Comparison of ENCODE assay signal across 21 cellular contexts in genomic region chr2:178732913-178733312, GRCh38.
"Had no signal": no experiment of that assay in that cellular context is flagged by ENCODE, and none has a peak within 500 bp of the region (broad histone marks: within the 10 kb centered on the region; RNA-seq: fewer than 3 reads in every experiment).

No MANE protein-coding gene starts in this region.

- H3K4me2 ChIP-seq: hepatocyte had no signal

- H3K27ac Mint-ChIP-seq: nephron progenitor cell had no signal

- H3K9ac ChIP-seq: parathyroid adenoma had no signal

- DNase-seq: colonic mucosa; dermis blood vessel endothelial cell; esophagus squamous epithelium; foreskin fibroblast; head of caudate nucleus; kidney; left cardiac atrium; naive thymus-derived CD4-positive, alpha-beta T cell; nephron progenitor cell; retina; sigmoid colon; small intestine; stimulated activated CD4-positive, alpha-beta T cell treated with anti-CD3 and anti-CD28 coated beads, Interleukin-12 subunit alpha, Interleukin-12 subunit beta, amount 100 ng/mL, for 4 hours; stimulated activated naive CD4-positive, alpha-beta T cell; stomach; substantia nigra; transverse colon had no signal

- H3K4me1 Mint-ChIP-seq: naive thymus-derived CD4-positive, alpha-beta T cell; nephron progenitor cell had no signal

- H3K4me1 ChIP-seq: colonic mucosa, esophagus squamous epithelium, parathyroid adenoma, sigmoid colon, stomach, transverse colon had no signal

- ATAC-seq: naive thymus-derived CD4-positive, alpha-beta T cell had no signal

- H3K9me3 Mint-ChIP-seq: nephron progenitor cell had no signal

- H3K79me2 ChIP-seq: hepatocyte, parathyroid adenoma had no signal

- H2AFZ ChIP-seq: hepatocyte, parathyroid adenoma had no signal

- H3K27ac ChIP-seq: colonic mucosa, esophagus squamous epithelium, hepatocyte, parathyroid adenoma, prostate gland, sigmoid colon, stomach, thoracic aorta, transverse colon had no signal

- H3K9me3 ChIP-seq: colonic mucosa, esophagus squamous epithelium, prostate gland, stomach, thoracic aorta, transverse colon had no signal

- H3K36me3 ChIP-seq: colonic mucosa, esophagus squamous epithelium, prostate gland, sigmoid colon, stomach, thoracic aorta, transverse colon had no signal

- H3K4me3 ChIP-seq: colonic mucosa, esophagus squamous epithelium, hepatocyte, prostate gland, sigmoid colon, stomach, thoracic aorta, transverse colon had no signal

- H3K27me3 ChIP-seq: colonic mucosa, esophagus squamous epithelium, hepatocyte, sigmoid colon, stomach, transverse colon had no signal

- H3K4me3 Mint-ChIP-seq: naive thymus-derived CD4-positive, alpha-beta T cell; nephron progenitor cell had no signal
